In the genomic region with DNA sequence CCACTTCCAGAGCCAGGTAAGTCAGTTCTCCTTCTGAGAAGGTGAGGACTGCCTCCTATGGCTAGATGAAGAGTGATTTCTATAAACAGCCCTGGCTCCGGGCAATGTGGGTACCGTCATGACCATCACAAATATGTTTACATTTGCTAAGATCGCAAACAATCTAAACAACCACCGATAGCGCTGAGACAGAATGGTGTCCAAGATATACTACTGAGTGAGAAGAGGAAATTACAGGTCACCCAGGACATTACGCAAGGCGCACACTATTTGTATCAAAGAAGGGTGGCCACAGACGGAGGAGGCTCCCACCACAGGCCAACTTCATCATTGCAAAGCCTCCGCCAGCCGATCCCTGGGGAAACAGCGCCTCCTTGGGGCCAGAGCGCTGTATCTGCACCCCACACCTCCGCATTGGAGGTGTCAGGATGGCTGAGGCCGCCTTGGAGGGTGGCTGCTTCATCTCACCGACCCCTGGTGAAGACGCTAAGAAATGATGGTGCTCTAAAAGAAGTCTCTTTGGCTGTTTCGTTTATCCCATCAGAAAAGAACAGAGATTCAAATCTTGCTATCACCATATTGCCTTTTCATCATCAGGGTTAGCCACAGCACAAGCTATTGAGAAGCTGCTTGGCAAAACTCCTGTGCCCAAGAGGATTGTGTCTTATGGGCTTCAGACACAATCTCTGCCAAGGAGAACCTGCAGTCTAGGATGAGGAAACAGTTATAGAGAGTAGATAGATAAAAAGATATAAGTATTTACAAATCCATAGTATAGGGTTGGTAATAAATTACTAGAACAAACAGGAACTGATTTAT, we compare ENCODE assay signal across 8 cellular contexts. TPM values are rescaled to one million over a fixed set of nuclear protein-coding genes. Genes with fewer than 3 reads are reported as not detected.
DNase-seq lines count a peak whose midpoint lies in the region; ATAC-seq, FAIRE-seq and TF ChIP-seq lines count a peak whose summit lies in the region.

No MANE protein-coding gene starts in this region.

- no peaks in the 10 kb centered on the region for H3K36me3 ChIP-seq in SK-N-SH (replicated peaks in 1 of 2; ENCODE audit: control insufficient read depth in 1 of 2, insufficient read depth in 2 of 2, low read length in 1 of 2)

- H3F3A ChIP-seq in SK-N-SH (replicated peaks; ENCODE audit: insufficient read depth) = no peaks in the 10 kb centered on the region

- no peaks in the 10 kb centered on the region for H3K4me1 Mint-ChIP-seq in activated naive CD8-positive, alpha-beta T cell treated with anti-CD3 and anti-CD28 coated beads, Interleukin-2, amount 50 U/mL, for 24 hours

- FAIRE-seq in GM19239 (lab: Jason Lieb, UNC) = no peak

- no peak overlapping the region for H2AFZ ChIP-seq in SK-N-SH (ENCODE audit: low read depth)

- TF ChIP-seq RAD21 in SK-N-SH (IDR thresholded peaks at IDR 0.05; ENCODE audit: low read length) = peak; percentile 67

- H3K79me2 ChIP-seq in SK-N-SH (ENCODE audit: insufficient read depth) = no peaks in the 10 kb centered on the region

- DNase-seq in CD1c-positive myeloid dendritic cell (ENCODE audit: extremely low spot score) (peak; percentile 84), HK-2 (ENCODE audit: unreplicated experiment) (peak; percentile 10), SK-N-SH (peak; percentile 76), iPS-NIHi7 (ENCODE audit: extremely low spot score) (peak; percentile 88), GM19239 (ENCODE audit: insufficient read length, low spot score) (no peak)
- peak; percentile 67 for DNase-seq in activated naive CD8-positive, alpha-beta T cell treated with anti-CD3 and anti-CD28 coated beads, Interleukin-2, amount 50 U/mL, for 24 hours
- DNase-seq in stimulated activated CD4-positive, alpha-beta T cell treated with anti-CD3 and anti-CD28 coated beads, TNF-alpha, amount 100 ng/mL, for 48 hours (ENCODE audit: low read depth in 3 of 3) = peak; percentile 44 to 62 (median 53)

- H3K9me3 ChIP-seq in SK-N-SH = no peaks in the 10 kb centered on the region

- no peaks in the 10 kb centered on the region for H3K9me2 ChIP-seq in SK-N-SH

- no peaks in the 10 kb centered on the region for H4K20me1 ChIP-seq in SK-N-SH (ENCODE audit: insufficient read depth)

- H3K9me3 Mint-ChIP-seq in activated naive CD8-positive, alpha-beta T cell treated with anti-CD3 and anti-CD28 coated beads, Interleukin-2, amount 50 U/mL, for 24 hours = no peaks in the 10 kb centered on the region

- TF ChIP-seq CTCF in SK-N-SH (IDR thresholded peaks at IDR 0.05) = peak; percentile 69

- POLR2A ChIA-PET in SK-N-SH (lab: Yijun Ruan, JAX) = no interaction called here

- no peak overlapping the region for H3K4me3 Mint-ChIP-seq in activated naive CD8-positive, alpha-beta T cell treated with anti-CD3 and anti-CD28 coated beads, Interleukin-2, amount 50 U/mL, for 24 hours

- peaks cover 10% of the 10 kb centered on the region; the same call in 1 of the 2 replicates for H3K27me3 ChIP-seq in SK-N-SH (ENCODE audit: insufficient read depth)

- H3K27ac Mint-ChIP-seq in activated naive CD8-positive, alpha-beta T cell treated with anti-CD3 and anti-CD28 coated beads, Interleukin-2, amount 50 U/mL, for 24 hours = no peak overlapping the region

- H3K4me2 ChIP-seq in SK-N-SH = no peak overlapping the region

- H3K36me3 Mint-ChIP-seq in activated naive CD8-positive, alpha-beta T cell treated with anti-CD3 and anti-CD28 coated beads, Interleukin-2, amount 50 U/mL, for 24 hours (ENCODE audit: low read depth) = no peaks in the 10 kb centered on the region

- CTCF ChIA-PET in SK-N-SH (lab: Yijun Ruan, JAX) = interaction anchor here (1.0 to 4.0 kb wide), 4 partner anchors 13 to 154 kb away, joined by 3 to 34 read pairs (median 3); no protein-coding TSS in a partner anchor

- peak; percentile 71 for ATAC-seq in activated naive CD8-positive, alpha-beta T cell treated with anti-CD3 and anti-CD28 coated beads, Interleukin-2, amount 50 U/mL, for 24 hours
- no peak for ATAC-seq in HG03039 (IDR thresholded peaks at IDR 0.05; ENCODE audit: unreplicated experiment)

- no peak for TF ChIP-seq EP300 in SK-N-SH (IDR thresholded peaks at IDR 0.05; ENCODE audit: borderline replicate concordance in 1 of 2, low read depth in 1 of 2, low read length in 1 of 2)

- WGBS in SK-N-SH (ENCODE audit: low lambda C conversion rate) = 64% methylated on average over 14 of the region's 17 CpGs

- peaks cover 5% of the 10 kb centered on the region for H3K27me3 Mint-ChIP-seq in activated naive CD8-positive, alpha-beta T cell treated with anti-CD3 and anti-CD28 coated beads, Interleukin-2, amount 50 U/mL, for 24 hours

- H3K4me3 ChIP-seq in SK-N-SH (ENCODE audit: low read depth in 2 of 2, low read length in 1 of 2) = peak overlapping the region in 1 of 2 experiments; percentile 54; a peak in 1 of 4 replicates

- H3K9ac ChIP-seq in SK-N-SH = no peak overlapping the region

- no peak overlapping the region for H3K27ac ChIP-seq in SK-N-SH (ENCODE audit: low read depth in 2 of 2, low read length in 1 of 2)

- H3K4me1 ChIP-seq in SK-N-SH (ENCODE audit: control insufficient read depth in 1 of 2, insufficient read depth in 2 of 2, low read depth in 1 of 2, low read length in 1 of 2) = peaks cover 0 to 3% of the 10 kb centered on the region in 2 experiments; a peak in 1 of 4 replicates

TF ChIP-seq in SK-N-SH, 30 proteins besides CTCF, POLR2A, EP300 and RAD21:
- TF ChIP-seq SMC3 (IDR thresholded peaks at IDR 0.05; ENCODE audit: low read depth, low read length) (peak; percentile 15; the same call in 1 of the 2 replicates), YY1 (IDR thresholded peaks at IDR 0.05; ENCODE audit: low read depth) (no peak), NRF1 (IDR thresholded peaks at IDR 0.05; ENCODE audit: low read depth, low read length) (no peak), PBX3 (IDR thresholded peaks at IDR 0.05) (no peak), TAF1 (IDR thresholded peaks at IDR 0.05; ENCODE audit: borderline replicate concordance, low read depth, low read length) (no peak), RCOR1 (IDR thresholded peaks at IDR 0.05; ENCODE audit: low read length) (no peak), ZBTB33 (IDR thresholded peaks at IDR 0.05; ENCODE audit: borderline replicate concordance, low read depth) (no peak)
- TF ChIP-seq, protein P1, sequence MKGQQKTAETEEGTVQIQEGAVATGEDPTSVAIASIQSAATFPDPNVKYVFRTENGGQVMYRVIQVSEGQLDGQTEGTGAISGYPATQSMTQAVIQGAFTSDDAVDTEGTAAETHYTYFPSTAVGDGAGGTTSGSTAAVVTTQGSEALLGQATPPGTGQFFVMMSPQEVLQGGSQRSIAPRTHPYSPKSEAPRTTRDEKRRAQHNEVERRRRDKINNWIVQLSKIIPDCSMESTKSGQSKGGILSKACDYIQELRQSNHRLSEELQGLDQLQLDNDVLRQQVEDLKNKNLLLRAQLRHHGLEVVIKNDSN (IDR thresholded peaks at IDR 0.05; ENCODE audit: borderline replicate concordance, low read depth) = no peak

RNA-seq across cellular contexts. Expression of gene ASRGL1, which starts 12.3 kb away (rescaled TPM):
- 2.6 and 4.3 TPM in 2 replicates for polyA plus RNA-seq in SK-N-SH (2012; rRNA removed)
- 3.4 and 4.3 TPM in 2 replicates for polyA plus RNA-seq in SK-N-SH (2012; cell fraction: cytosol; rRNA removed)
- 5.4 and 7.5 TPM in 2 replicates for polyA plus RNA-seq in SK-N-SH (2012; cell fraction: nucleus; rRNA removed)

RNA-seq across cellular contexts. Expression of gene SCGB1D4, which starts 26.1 kb away (rescaled TPM):
- not detected in 2 replicates for polyA plus RNA-seq in SK-N-SH (2012; rRNA removed)
- not detected in 2 replicates for polyA plus RNA-seq in SK-N-SH (2012; cell fraction: cytosol; rRNA removed)
- polyA plus RNA-seq in SK-N-SH (2012; cell fraction: nucleus; rRNA removed) = not detected in 2 replicates

RNA-seq across cellular contexts. Expression of gene SCGB2A2, which starts 55.0 kb away (rescaled TPM):
- polyA plus RNA-seq in SK-N-SH (2012; rRNA removed) = not detected in 2 replicates
- polyA plus RNA-seq in SK-N-SH (2012; cell fraction: cytosol; rRNA removed) = not detected in 2 replicates
- polyA plus RNA-seq in SK-N-SH (2012; cell fraction: nucleus; rRNA removed) = not detected in 2 replicates
